In the genomic region with DNA sequence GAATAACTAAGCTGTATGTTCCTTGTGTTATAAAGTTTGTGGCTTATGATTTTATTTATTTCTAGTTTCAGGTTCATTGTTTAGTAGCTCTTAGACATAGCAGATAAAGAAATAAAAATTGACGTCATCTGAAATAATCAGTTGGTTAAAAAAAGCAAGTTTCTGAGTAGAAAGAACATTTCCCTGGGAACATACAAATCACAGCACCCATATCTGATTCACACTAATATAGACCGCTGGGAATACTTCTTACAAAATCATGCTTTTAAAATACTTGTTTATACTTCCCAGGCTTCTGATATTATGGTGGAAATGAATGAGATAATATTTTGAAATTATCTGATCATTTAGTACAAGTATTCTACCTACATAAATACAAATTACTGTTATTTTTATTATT, we compare ENCODE assay signal across 19 cellular contexts.
DNase-seq lines count a peak whose midpoint lies in the region; ATAC-seq, FAIRE-seq and TF ChIP-seq lines count a peak whose summit lies in the region.
"Had no signal": no experiment of that assay in that cellular context is flagged by ENCODE, and none has a peak within 500 bp of the region (broad histone marks: within the 10 kb centered on the region; RNA-seq: fewer than 3 reads in every experiment).

No MANE protein-coding gene starts in this region.

- H3K27me3 ChIP-seq in right cardiac atrium (ENCODE audit: control insufficient read depth, insufficient read depth) (no peaks in the 10 kb centered on the region), HepG2 (ENCODE audit: control insufficient read depth in 1 of 2, insufficient read depth in 2 of 2, low read length in 2 of 2) (peaks cover 0 to 4% of the 10 kb centered on the region in 2 experiments; a peak in 1 of 5 replicates)
- H3K27me3 ChIP-seq: BE2C, BLaER1 had no signal

- intact Hi-C loops in right cardiac atrium (cut with DNase I) (no loop called here), cardiac septum (cut with DNase I) (no loop called here), HepG2 (cut with micrococcal nuclease; ENCODE audit: unreplicated experiment) (no loop called here)

- CTCF ChIA-PET in HepG2 (lab: Yijun Ruan, JAX; ENCODE audit: low intra/inter-chr PET ratio, low total read pairs), result no interaction called here

- in situ Hi-C loops in HepG2 (cut with HindIII; ENCODE audit: extremely low pct_ligation_motif_present, low pct_unique_long_range_greater_than_20kb), result no loop called here

- no peak for TF ChIP-seq POLR2A in HepG2 (IDR thresholded peaks at IDR 0.05; ENCODE audit: insufficient read depth in 1 of 2, low read depth in 2 of 2, low read length in 2 of 2)

- H3K27ac ChIP-seq in right cardiac atrium (ENCODE audit: low read length) (no peak overlapping the region), HepG2 (ENCODE audit: extremely low read length, insufficient read depth, low read length) (no peak overlapping the region)
- H3K27ac ChIP-seq: BLaER1, C4-2B had no signal

- H3K9ac ChIP-seq in HepG2 (ENCODE audit: insufficient read depth, low read depth, low read length), result no peak overlapping the region
- H3K9ac ChIP-seq: BLaER1 had no signal

- no TSS peak for BruUV-seq in HepG2 (replicated peaks; lab: Mats Ljungman, UMichigan)

- H3K4me2 ChIP-seq in HepG2 (ENCODE audit: low read depth, low read length), result no peak overlapping the region
- H3K4me2 ChIP-seq: BLaER1 had no signal

- no peak for FAIRE-seq in HepG2 (lab: Jason Lieb, UNC)
- FAIRE-seq: D721Med, GM12891, GM19239 had no signal

- H2AFZ ChIP-seq in HepG2 (ENCODE audit: low read length), result no peak overlapping the region

- no peaks in the 10 kb centered on the region for H3K79me2 ChIP-seq in HepG2 (ENCODE audit: insufficient read depth, low read length)

- TF ChIP-seq CTCF in HepG2 (CRISPR knock-in tag; IDR thresholded peaks at IDR 0.05), result no peak

- 37% methylated on average over 2 of the region's 2 CpGs for WGBS in right cardiac atrium
- 62% methylated on average over 2 of the region's 2 CpGs for WGBS in HepG2 (ENCODE audit: low lambda C conversion rate)

- TF ChIP-seq EP300 in HepG2 (IDR thresholded peaks at IDR 0.05; ENCODE audit: low read depth in 2 of 2, low read length in 2 of 2), result no peak
- no peak for TF ChIP-seq EP300 in HepG2 (CRISPR knock-in tag; IDR thresholded peaks at IDR 0.05; ENCODE audit: borderline replicate concordance)

- H3K9me3 ChIP-seq in right cardiac atrium (ENCODE audit: control insufficient read depth, low read length) (no peaks in the 10 kb centered on the region), HepG2 (ENCODE audit: low read length) (no peaks in the 10 kb centered on the region)
- H3K9me3 ChIP-seq: BE2C, BLaER1, Caco-2 had no signal

- no peak for DNase-seq in right cardiac atrium
- no peak for DNase-seq in cardiac septum (ENCODE audit: low spot score)
- DNase-seq in HepG2 (ENCODE audit: low spot score), result no peak
- DNase-seq in C1 segment of cervical spinal cord (lab: John Stamatoyannopoulos, UW), result no peak
- DNase-seq: 8988T; ACHN; BE2C; Caco-2; Calu3; CD4-positive, alpha-beta T cell; CD8-positive, alpha-beta T cell; DMS79 treated with DMSO at 0.1 percent for 48 hours; GF-D8 had no signal

- peak; percentile 64 to 66 for ATAC-seq in right cardiac atrium
- no peak for ATAC-seq in HepG2
- ATAC-seq in HG03039 (IDR thresholded peaks at IDR 0.05; ENCODE audit: unreplicated experiment), result no peak
- ATAC-seq: CD8-positive, alpha-beta T cell had no signal

- no peaks in the 10 kb centered on the region for H3K36me3 ChIP-seq in HepG2 (replicated peaks in 1 of 2; ENCODE audit: control insufficient read depth in 1 of 2, insufficient read depth in 2 of 2, low read length in 2 of 2)
- H3K36me3 ChIP-seq: BE2C, BLaER1 had no signal

- no peak for TF ChIP-seq RAD21 in HepG2 (CRISPR knock-in tag; IDR thresholded peaks at IDR 0.05)

- H3K4me3 ChIP-seq in right cardiac atrium (ENCODE audit: low read length) (no peak overlapping the region), HepG2 (replicated peaks in 1 of 3; ENCODE audit: insufficient read depth in 1 of 3, low read depth in 2 of 3, low read length in 3 of 3) (no peak overlapping the region)
- H3K4me3 ChIP-seq: BLaER1 had no signal

- H3K4me1 ChIP-seq in right cardiac atrium (ENCODE audit: control insufficient read depth, insufficient read depth, low read length) (peaks cover 9% of the 10 kb centered on the region), HepG2 (ENCODE audit: insufficient read depth, low read length) (peaks cover 25% of the 10 kb centered on the region)
- H3K4me1 ChIP-seq: BLaER1 had no signal

- POLR2A ChIA-PET in HepG2 (lab: Yijun Ruan, JAX), result no interaction called here

- no peaks in the 10 kb centered on the region for H4K20me1 ChIP-seq in HepG2 (ENCODE audit: insufficient read depth, low read length)
- H4K20me1 ChIP-seq: BLaER1 had no signal

TF ChIP-seq in HepG2, 621 proteins besides CTCF, POLR2A, EP300 and RAD21:
- TF ChIP-seq, protein P1, sequence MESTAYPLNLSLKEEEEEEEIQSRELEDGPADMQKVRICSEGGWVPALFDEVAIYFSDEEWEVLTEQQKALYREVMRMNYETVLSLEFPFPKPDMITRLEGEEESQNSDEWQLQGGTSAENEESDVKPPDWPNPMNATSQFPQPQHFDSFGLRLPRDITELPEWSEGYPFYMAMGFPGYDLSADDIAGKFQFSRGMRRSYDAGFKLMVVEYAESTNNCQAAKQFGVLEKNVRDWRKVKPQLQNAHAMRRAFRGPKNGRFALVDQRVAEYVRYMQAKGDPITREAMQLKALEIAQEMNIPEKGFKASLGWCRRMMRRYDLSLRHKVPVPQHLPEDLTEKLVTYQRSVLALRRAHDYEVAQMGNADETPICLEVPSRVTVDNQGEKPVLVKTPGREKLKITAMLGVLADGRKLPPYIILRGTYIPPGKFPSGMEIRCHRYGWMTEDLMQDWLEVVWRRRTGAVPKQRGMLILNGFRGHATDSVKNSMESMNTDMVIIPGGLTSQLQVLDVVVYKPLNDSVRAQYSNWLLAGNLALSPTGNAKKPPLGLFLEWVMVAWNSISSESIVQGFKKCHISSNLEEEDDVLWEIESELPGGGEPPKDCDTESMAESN (CRISPR knock-in tag; conservative IDR thresholded peaks at IDR 0.05), result no peak
- TF ChIP-seq ZNF282 (IDR thresholded peaks at IDR 0.05; ENCODE audit: partially characterized antibody) (no peak), ATF7 (IDR thresholded peaks at IDR 0.05) (peak; percentile 44; the same call in 1 of the 2 replicates), ATF7 (CRISPR knock-in tag; IDR thresholded peaks at IDR 0.05) (no peak), ARNTL (CRISPR knock-in tag; IDR thresholded peaks at IDR 0.05) (no peak), EZH2 (conservative IDR thresholded peaks at IDR 0.05; ENCODE audit: low read depth, low read length) (no peak), TMF1 (CRISPR knock-in tag; IDR thresholded peaks at IDR 0.05; ENCODE audit: low read depth) (no peak)
- TF ChIP-seq, protein P2, sequence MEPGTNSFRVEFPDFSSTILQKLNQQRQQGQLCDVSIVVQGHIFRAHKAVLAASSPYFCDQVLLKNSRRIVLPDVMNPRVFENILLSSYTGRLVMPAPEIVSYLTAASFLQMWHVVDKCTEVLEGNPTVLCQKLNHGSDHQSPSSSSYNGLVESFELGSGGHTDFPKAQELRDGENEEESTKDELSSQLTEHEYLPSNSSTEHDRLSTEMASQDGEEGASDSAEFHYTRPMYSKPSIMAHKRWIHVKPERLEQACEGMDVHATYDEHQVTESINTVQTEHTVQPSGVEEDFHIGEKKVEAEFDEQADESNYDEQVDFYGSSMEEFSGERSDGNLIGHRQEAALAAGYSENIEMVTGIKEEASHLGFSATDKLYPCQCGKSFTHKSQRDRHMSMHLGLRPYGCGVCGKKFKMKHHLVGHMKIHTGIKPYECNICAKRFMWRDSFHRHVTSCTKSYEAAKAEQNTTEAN (CRISPR knock-in tag; conservative IDR thresholded peaks at IDR 0.05), result no peak
- TF ChIP-seq, protein P3, sequence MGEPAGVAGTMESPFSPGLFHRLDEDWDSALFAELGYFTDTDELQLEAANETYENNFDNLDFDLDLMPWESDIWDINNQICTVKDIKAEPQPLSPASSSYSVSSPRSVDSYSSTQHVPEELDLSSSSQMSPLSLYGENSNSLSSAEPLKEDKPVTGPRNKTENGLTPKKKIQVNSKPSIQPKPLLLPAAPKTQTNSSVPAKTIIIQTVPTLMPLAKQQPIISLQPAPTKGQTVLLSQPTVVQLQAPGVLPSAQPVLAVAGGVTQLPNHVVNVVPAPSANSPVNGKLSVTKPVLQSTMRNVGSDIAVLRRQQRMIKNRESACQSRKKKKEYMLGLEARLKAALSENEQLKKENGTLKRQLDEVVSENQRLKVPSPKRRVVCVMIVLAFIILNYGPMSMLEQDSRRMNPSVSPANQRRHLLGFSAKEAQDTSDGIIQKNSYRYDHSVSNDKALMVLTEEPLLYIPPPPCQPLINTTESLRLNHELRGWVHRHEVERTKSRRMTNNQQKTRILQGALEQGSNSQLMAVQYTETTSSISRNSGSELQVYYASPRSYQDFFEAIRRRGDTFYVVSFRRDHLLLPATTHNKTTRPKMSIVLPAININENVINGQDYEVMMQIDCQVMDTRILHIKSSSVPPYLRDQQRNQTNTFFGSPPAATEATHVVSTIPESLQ (CRISPR knock-in tag; conservative IDR thresholded peaks at IDR 0.05), result no peak

Comparison
In these comparisons a context has a peak if more than half of its experiments do, and no peak if none do; other contexts are left out.
1. ATAC-seq: peak in right cardiac atrium (2 of 2); none in HepG2 (single experiment) and HG03039 (single experiment).